In the genomic region with DNA sequence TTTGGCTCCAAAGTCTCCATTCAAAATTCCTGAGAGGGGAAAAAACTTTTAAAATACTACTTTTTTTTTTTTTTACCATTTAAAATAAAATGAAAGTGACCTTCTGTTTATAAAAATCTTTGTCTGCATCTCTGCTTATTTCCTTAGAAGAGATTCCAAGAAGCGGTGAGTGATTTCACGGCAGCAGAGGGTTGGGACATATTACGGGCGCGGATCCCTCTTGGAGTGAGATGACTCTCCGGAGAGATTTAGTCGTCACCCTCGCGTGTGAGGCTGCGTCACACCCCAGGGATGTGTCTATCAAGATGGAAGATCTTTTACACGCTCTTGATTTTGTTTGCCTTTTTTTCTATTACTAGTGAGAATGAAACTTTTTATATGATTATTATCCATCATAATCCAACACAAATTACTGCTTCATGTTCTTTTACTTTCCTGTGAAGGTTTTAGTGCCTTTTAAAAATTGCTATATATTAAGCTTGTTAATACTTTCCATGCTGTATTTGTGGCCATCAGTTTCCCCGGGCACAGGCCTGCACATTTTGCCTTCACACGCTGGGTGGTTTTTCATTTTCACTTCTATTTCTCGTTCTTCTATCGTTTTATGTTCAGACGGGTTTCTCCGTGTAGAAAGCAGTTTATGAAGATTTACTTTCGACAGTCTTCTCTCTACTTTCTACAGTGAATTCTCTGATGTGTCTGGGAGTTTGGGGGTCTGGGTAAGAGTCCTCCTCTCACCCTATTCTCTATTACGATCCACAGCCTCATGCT, we compare ENCODE assay signal across 11 cellular contexts. TPM values are rescaled to one million over a fixed set of nuclear protein-coding genes. Genes with fewer than 3 reads are reported as not detected.
DNase-seq lines count a peak whose midpoint lies in the region; ATAC-seq, FAIRE-seq and TF ChIP-seq lines count a peak whose summit lies in the region.
"Had no signal": no experiment of that assay in that cellular context is flagged by ENCODE, and none has a peak within 500 bp of the region (broad histone marks: within the 10 kb centered on the region; RNA-seq: fewer than 3 reads in every experiment).

No MANE protein-coding gene starts in this region.

- no peak overlapping the region for H2AFZ ChIP-seq in SU-DHL-6 (ENCODE audit: low read depth, low read length, severe bottlenecking)
- no peak overlapping the region for H2AFZ ChIP-seq in HepG2 (ENCODE audit: low read length)

- POLR2A ChIA-PET in HepG2 (lab: Yijun Ruan, JAX) = no interaction called here

- no peak for TF ChIP-seq POLR2A in HepG2 (IDR thresholded peaks at IDR 0.05; ENCODE audit: insufficient read depth in 1 of 2, low read depth in 2 of 2, low read length in 2 of 2)

- no peak overlapping the region for H3K27ac Mint-ChIP-seq in glutamatergic neuron (ENCODE audit: unreplicated experiment)

- H3K4me3 ChIP-seq in SU-DHL-6 (ENCODE audit: insufficient read depth, low read length, poor library complexity, severe bottlenecking) (no peak overlapping the region), HepG2 (replicated peaks in 1 of 3; ENCODE audit: insufficient read depth in 1 of 3, low read depth in 2 of 3, low read length in 3 of 3) (no peak overlapping the region)
- H3K4me3 ChIP-seq: body of pancreas had no signal

- H3F3A ChIP-seq in SU-DHL-6 (ENCODE audit: insufficient read depth) = peaks cover 13% of the 10 kb centered on the region

- no peaks in the 10 kb centered on the region for H3K27me3 ChIP-seq in SU-DHL-6 (ENCODE audit: low read length)
- H3K27me3 ChIP-seq in HepG2 (ENCODE audit: control insufficient read depth in 1 of 2, insufficient read depth in 2 of 2, low read length in 2 of 2) = peaks cover 9 to 34% of the 10 kb centered on the region in 2 experiments; a peak in 4 of 5 replicates
- H3K27me3 ChIP-seq: body of pancreas had no signal

- H3K36me3 Mint-ChIP-seq in glutamatergic neuron (ENCODE audit: unreplicated experiment) = no peaks in the 10 kb centered on the region

- peaks cover 4% of the 10 kb centered on the region for H3K27me3 Mint-ChIP-seq in glutamatergic neuron (ENCODE audit: unreplicated experiment)

- 57% methylated on average over 19 of the region's 19 CpGs for WGBS in HepG2 (ENCODE audit: low lambda C conversion rate)

- no peaks in the 10 kb centered on the region for H3K36me3 ChIP-seq in SU-DHL-6 (ENCODE audit: low read length)
- H3K36me3 ChIP-seq in HepG2 (replicated peaks in 1 of 2; ENCODE audit: control insufficient read depth in 1 of 2, insufficient read depth in 2 of 2, low read length in 2 of 2) = no peaks in the 10 kb centered on the region

- H3K4me1 Mint-ChIP-seq in glutamatergic neuron (ENCODE audit: low read depth, unreplicated experiment) = peaks cover 6% of the 10 kb centered on the region

- H3K9ac ChIP-seq in SU-DHL-6 (ENCODE audit: low read length) (no peak overlapping the region), HepG2 (ENCODE audit: insufficient read depth, low read depth, low read length) (no peak overlapping the region)

- peaks cover 23% of the 10 kb centered on the region for H3K4me1 ChIP-seq in HepG2 (ENCODE audit: insufficient read depth, low read length)
- H3K4me1 ChIP-seq: body of pancreas had no signal

- TF ChIP-seq EP300 in HepG2 (IDR thresholded peaks at IDR 0.05; ENCODE audit: low read depth in 2 of 2, low read length in 2 of 2) = no peak
- no peak for TF ChIP-seq EP300 in HepG2 (CRISPR knock-in tag; IDR thresholded peaks at IDR 0.05; ENCODE audit: borderline replicate concordance)

- intact Hi-C loops in HepG2 (cut with micrococcal nuclease; ENCODE audit: unreplicated experiment) = no loop called here

- in situ Hi-C loops in HepG2 (cut with HindIII; ENCODE audit: extremely low pct_ligation_motif_present, low pct_unique_long_range_greater_than_20kb) = no loop called here

- CTCF ChIA-PET in HepG2 (lab: Yijun Ruan, JAX; ENCODE audit: low intra/inter-chr PET ratio, low total read pairs) = no interaction called here

- no peak overlapping the region for H3K4me2 ChIP-seq in SU-DHL-6 (ENCODE audit: low read depth, low read length, poor library complexity, severe bottlenecking)
- H3K4me2 ChIP-seq in HepG2 (ENCODE audit: low read depth, low read length) = no peak overlapping the region

- no TSS peak for BruUV-seq in HepG2 (replicated peaks; lab: Mats Ljungman, UMichigan)

- peak; percentile 71 for DNase-seq in GM04504 (ENCODE audit: low read depth)
- peak; percentile 37 for DNase-seq in dedifferentiated amniotic fluid mesenchymal stem cell (ENCODE audit: extremely low spot score)
- DNase-seq in stimulated activated CD4-positive, alpha-beta T cell treated with anti-CD3 and anti-CD28 coated beads, Interleukin-1b, Interleukin-23, amount 100 ng/mL, for 48 hours = peak; percentile 76
- DNase-seq in HepG2 (ENCODE audit: low spot score) = no peak
- no peak for DNase-seq in NCI-H345 treated with DMSO at 0.1 percent for 48 hours (lab: John Stamatoyannopoulos, UW; ENCODE audit: unreplicated experiment)
- no peak for DNase-seq in glutamatergic neuron
- no peak for DNase-seq in SIG-M5 treated with dmso at 0.1 percent for 504 hours (lab: John Stamatoyannopoulos, UW; ENCODE audit: unreplicated experiment)
- DNase-seq: body of pancreas, head of caudate nucleus, NCI-H1417 had no signal

- peaks cover 14% of the 10 kb centered on the region; the same call in 1 of the 2 replicates for H3K79me2 ChIP-seq in SU-DHL-6 (ENCODE audit: insufficient read depth, low read length)
- no peaks in the 10 kb centered on the region for H3K79me2 ChIP-seq in HepG2 (ENCODE audit: insufficient read depth, low read length)

- no peak for TF ChIP-seq RAD21 in HepG2 (CRISPR knock-in tag; IDR thresholded peaks at IDR 0.05)

- H3K27ac ChIP-seq in SU-DHL-6 (ENCODE audit: low read depth, low read length) (peak overlapping the region; percentile 12; the same call in 1 of the 2 replicates), HepG2 (ENCODE audit: extremely low read length, insufficient read depth, low read length) (no peak overlapping the region)
- H3K27ac ChIP-seq: body of pancreas had no signal

- H3K4me3 Mint-ChIP-seq in glutamatergic neuron (ENCODE audit: unreplicated experiment) = no peak overlapping the region

- no peaks in the 10 kb centered on the region for H4K20me1 ChIP-seq in SU-DHL-6 (ENCODE audit: low read depth, low read length)
- H4K20me1 ChIP-seq in HepG2 (ENCODE audit: insufficient read depth, low read length) = no peaks in the 10 kb centered on the region

- H3K9me2 ChIP-seq in SU-DHL-6 (replicated peaks; ENCODE audit: insufficient read depth, low read length) = no peaks in the 10 kb centered on the region

- no peak for ATAC-seq in HepG2
- ATAC-seq: body of pancreas had no signal

- no peak for FAIRE-seq in HepG2 (lab: Jason Lieb, UNC)

- H3K9me3 ChIP-seq in SU-DHL-6 (ENCODE audit: insufficient read depth, low read length) (no peaks in the 10 kb centered on the region), HepG2 (ENCODE audit: low read length) (no peaks in the 10 kb centered on the region)
- H3K9me3 ChIP-seq: body of pancreas had no signal

- peaks cover 2% of the 10 kb centered on the region for H3K9me3 Mint-ChIP-seq in glutamatergic neuron (ENCODE audit: unreplicated experiment)

- TF ChIP-seq CTCF in SU-DHL-6 (IDR thresholded peaks at IDR 0.05; ENCODE audit: insufficient read depth, low read length, poor library complexity, severe bottlenecking) (no peak), HepG2 (CRISPR knock-in tag; IDR thresholded peaks at IDR 0.05) (no peak), glutamatergic neuron (IDR thresholded peaks at IDR 0.05; ENCODE audit: partially characterized antibody, unreplicated experiment) (no peak)

TF ChIP-seq in HepG2, 621 proteins besides CTCF, POLR2A, EP300 and RAD21 (continues in another document):
- TF ChIP-seq MAFG (CRISPR knock-in tag; IDR thresholded peaks at IDR 0.05) (no peak), ZNF766 (CRISPR knock-in tag; IDR thresholded peaks at IDR 0.05; ENCODE audit: borderline replicate concordance) (no peak), GTF2F1 (IDR thresholded peaks at IDR 0.05; ENCODE audit: low read length) (no peak)

RNA-seq across cellular contexts. Expression of gene RUNX3, which starts 9.7 kb away (rescaled TPM):
- total RNA-seq in HepG2 (2016; rRNA removed; fragmentation: Illumina TruSeq; extraction: Trizol) = 0.04 TPM in 1 of 2 replicates, not detected in the other
- not detected in 2 replicates for total RNA-seq in HepG2 (2016; cell fraction: cytosol; rRNA removed; fragmentation: Illumina TruSeq; extraction: Trizol; ENCODE audit: low read depth)
- total RNA-seq in HepG2 (2016; cell fraction: insoluble cytoplasmic fraction; rRNA removed; fragmentation: Illumina TruSeq; extraction: Trizol) = 0.04 and 0.06 TPM in 2 replicates
- 0.07 TPM in 1 of 2 replicates, not detected in the other for total RNA-seq in HepG2 (2016; cell fraction: membrane; rRNA removed; fragmentation: Illumina TruSeq; extraction: Trizol)
- not detected in 2 replicates for total RNA-seq in HepG2 (2016; cell fraction: nucleus; rRNA removed; fragmentation: Illumina TruSeq; extraction: Trizol)
- polyA plus RNA-seq in HepG2 (2011; rRNA removed) = 0.17 and 0.22 TPM in 2 replicates
- 0.12 and 0.21 TPM in 2 replicates for polyA plus RNA-seq in HepG2 (2011; cell fraction: cytosol; rRNA removed)
- 0.26 and 0.35 TPM in 2 replicates for polyA plus RNA-seq in HepG2 (2011; cell fraction: nucleus; rRNA removed)
- polyA plus RNA-seq in HepG2 (2012) = 0.67 and 0.68 TPM in 2 replicates
- polyA plus RNA-seq in HepG2 (2016; cell fraction: cytosol; fragmentation: Illumina TruSeq; extraction: Trizol; ENCODE audit: low read depth) = 0.07 TPM in 1 of 2 replicates, not detected in the other
- 0.05 and 0.15 TPM in 2 replicates for polyA plus RNA-seq in HepG2 (2016; cell fraction: insoluble cytoplasmic fraction; fragmentation: Illumina TruSeq; extraction: Trizol; ENCODE audit: low read depth)
- 0.09 and 0.14 TPM in 2 replicates for polyA plus RNA-seq in HepG2 (2016; cell fraction: membrane; fragmentation: Illumina TruSeq; extraction: Trizol; ENCODE audit: low read depth)
- 0.19 TPM in 1 of 2 replicates, not detected in the other for polyA plus RNA-seq in HepG2 (2016; cell fraction: nucleus; fragmentation: Illumina TruSeq; extraction: Trizol; ENCODE audit: insufficient read depth, low read depth)
- 0.74 TPM in 1 of 2 replicates, not detected in the other for polyA minus RNA-seq in HepG2 (2011; rRNA and poly(A)+ RNA removed; ENCODE audit: low replicate concordance)
- 0.18 and 0.89 TPM in 2 replicates for polyA minus RNA-seq in HepG2 (2011; cell fraction: cytosol; rRNA and poly(A)+ RNA removed)
- 0.12 TPM in 1 of 2 replicates, not detected in the other for polyA minus RNA-seq in HepG2 (2011; cell fraction: nucleus; rRNA and poly(A)+ RNA removed)
- total RNA-seq in glutamatergic neuron (ENCODE audit: unreplicated experiment) = 0.15 TPM

Comparison
In these comparisons a context has a peak if more than half of its experiments do, and no peak if none do; other contexts are left out.
1. DNase-seq: peak in GM04504 (single experiment), dedifferentiated amniotic fluid mesenchymal stem cell (single experiment) and stimulated activated CD4-positive, alpha-beta T cell treated with anti-CD3 and anti-CD28 coated beads, Interleukin-1b, Interleukin-23, amount 100 ng/mL, for 48 hours (single experiment); none in HepG2 (single experiment), NCI-H345 treated with DMSO at 0.1 percent for 48 hours (single experiment), glutamatergic neuron (single experiment) and SIG-M5 treated with dmso at 0.1 percent for 504 hours (single experiment).